Comparison of ENCODE assay signal across 30 cellular contexts in the genomic region with DNA sequence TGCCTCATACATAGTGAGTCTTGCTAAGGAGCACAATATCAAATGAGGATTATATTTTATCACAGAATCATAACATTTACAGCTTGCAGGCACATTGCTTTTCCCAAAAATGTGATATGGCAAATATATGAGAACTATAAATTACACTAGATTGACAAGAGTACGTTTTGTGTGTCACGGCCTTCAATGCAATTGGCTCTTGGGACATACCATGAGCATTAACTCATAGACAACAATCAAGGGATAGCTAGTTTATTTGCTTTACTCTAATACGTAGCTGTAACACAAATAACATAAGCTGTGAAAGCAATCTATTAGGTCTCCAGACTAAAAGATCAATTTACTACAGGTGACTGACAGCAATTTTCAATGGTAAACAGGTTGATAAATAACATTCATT.
"Had no signal": no experiment of that assay in that cellular context is flagged by ENCODE, and none has a peak within 500 bp of the region (broad histone marks: within the 10 kb centered on the region; RNA-seq: fewer than 3 reads in every experiment).

No MANE protein-coding gene starts in this region.

- H3K4me3 ChIP-seq: ascending aorta, breast epithelium, cardiac muscle cell, colonic mucosa, dorsolateral prefrontal cortex, gastrocnemius medialis, heart left ventricle had no signal

- H3K27me3 ChIP-seq: ascending aorta, breast epithelium, cardiac muscle cell, colonic mucosa, dorsolateral prefrontal cortex, gastrocnemius medialis, heart left ventricle had no signal

- H3K9me3 ChIP-seq: ascending aorta, breast epithelium, colonic mucosa, gastrocnemius medialis, heart left ventricle had no signal

- H3K36me3 ChIP-seq: ascending aorta, breast epithelium, cardiac muscle cell, colonic mucosa, gastrocnemius medialis, heart left ventricle, WERI-Rb-1 had no signal

- DNase-seq: activated B cell treated with CpG ODN at 0.5 μM for 24 hours; activated CD4-positive, alpha-beta memory T cell treated with anti-CD3 and anti-CD28 coated beads for 36 hours; activated CD4-positive, alpha-beta T cell treated with anti-CD3 and anti-CD28 coated beads for 48 hours; activated CD8-positive, alpha-beta memory T cell treated with anti-CD3 and anti-CD28 coated beads, Interleukin-2, amount 50 U/mL, for 48 hours; activated gamma-delta T cell; activated naive CD4-positive, alpha-beta T cell; activated naive CD4-positive, alpha-beta T cell treated with anti-CD3 and anti-CD28 coated beads, Interleukin-2, amount 10 ng/mL, durations not matched to agents 7 days and 5 days; activated naive CD8-positive, alpha-beta T cell treated with anti-CD3 and anti-CD28 coated beads, Interleukin-2, amount 10 ng/mL, durations not matched to agents 7 days and 5 days; activated T-cell treated with anti-CD3 and anti-CD28 coated beads for 4 hours; activated T-cell treated with anti-CD3 and anti-CD28 coated beads, Interleukin-2, amount 50 U/mL, for 24 hours; activated T-cell treated with anti-CD3 and anti-CD28 coated beads, Interleukin-2, amount 50 U/mL, for 72 hours; central memory CD4-positive, alpha-beta T cell; cerebellar nuclear complex; colonic mucosa; dorsolateral prefrontal cortex; effector memory CD4-positive, alpha-beta T cell; endodermal cell; foreskin fibroblast; gastrocnemius medialis; glutamatergic neuron; heart left ventricle; T-helper 17 cell; T1000; WERI-Rb-1 had no signal

- ATAC-seq: activated CD4-positive, CD25-positive, alpha-beta regulatory T cell treated with anti-CD3 and anti-CD28 coated beads, Interleukin-2, amount 50 U/mL, for 24 hours; activated naive CD4-positive, alpha-beta T cell treated with anti-CD3 and anti-CD28 coated beads, Interleukin-2, amount 50 U/mL, for 72 hours; activated T-cell treated with anti-CD3 and anti-CD28 coated beads, Interleukin-2, amount 50 U/mL, for 72 hours; esophagus mucosa; gastrocnemius medialis; heart left ventricle; T-helper 17 cell had no signal

- H3K4me1 ChIP-seq: breast epithelium, colonic mucosa, gastrocnemius medialis had no signal

- H3K27ac ChIP-seq: breast epithelium, cardiac muscle cell, colonic mucosa, dorsolateral prefrontal cortex, gastrocnemius medialis, heart left ventricle, WERI-Rb-1 had no signal
